In the genomic region with DNA sequence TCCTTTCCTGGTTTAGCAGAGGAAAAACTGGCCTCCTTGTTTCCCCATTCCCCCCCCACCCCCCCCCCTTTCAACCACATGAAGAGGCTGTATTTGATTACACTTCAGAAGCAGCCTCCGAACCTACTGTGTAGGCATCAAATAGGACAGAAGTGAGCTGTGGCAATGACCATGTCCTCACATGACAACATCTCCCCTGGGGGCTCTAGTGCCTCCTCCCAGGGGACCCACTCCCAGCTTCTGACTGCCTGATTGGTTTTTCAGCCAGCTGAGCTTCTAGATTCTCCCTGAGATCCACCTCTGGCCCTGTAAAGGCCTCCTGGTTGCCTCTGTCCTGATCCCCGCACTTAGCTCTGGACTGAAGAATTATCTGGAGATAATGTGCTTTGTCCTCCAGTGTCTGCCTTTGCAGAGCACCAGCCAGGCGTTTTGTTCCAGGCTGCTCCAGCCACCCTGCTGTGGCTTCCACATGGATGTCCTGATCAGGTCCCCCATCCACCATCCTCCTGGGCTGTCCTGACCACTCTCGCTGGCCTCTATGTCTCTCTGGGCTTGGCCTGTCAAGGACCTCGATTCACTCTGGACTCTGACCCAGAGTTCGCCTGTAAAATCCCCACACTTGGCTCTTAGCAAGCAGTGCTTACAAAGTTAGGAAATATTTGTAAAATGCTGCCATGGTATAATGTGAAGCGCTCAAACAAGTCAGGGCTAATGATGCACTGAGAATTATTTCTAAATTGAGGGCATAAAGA, we compare ENCODE assay signal across 14 cellular contexts. TPM values are rescaled to one million over a fixed set of nuclear protein-coding genes. Genes with fewer than 3 reads are reported as not detected.
DNase-seq lines count a peak whose midpoint lies in the region; ATAC-seq, FAIRE-seq and TF ChIP-seq lines count a peak whose summit lies in the region.
"Had no signal": no experiment of that assay in that cellular context is flagged by ENCODE, and none has a peak within 500 bp of the region (broad histone marks: within the 10 kb centered on the region; RNA-seq: fewer than 3 reads in every experiment).

No MANE protein-coding gene starts in this region.

- no peak overlapping the region for H3K9ac ChIP-seq in astrocyte (ENCODE audit: low read length)
- H3K9ac ChIP-seq: SK-N-SH had no signal

- H4K20me1 ChIP-seq in astrocyte (ENCODE audit: insufficient read depth, low read length), result no peaks in the 10 kb centered on the region

- TF ChIP-seq CTCF in astrocyte (IDR thresholded peaks at IDR 0.05; ENCODE audit: insufficient read depth, low read depth, low read length) (no peak), lower lobe of right lung (IDR thresholded peaks at IDR 0.05) (no peak), vagina (IDR thresholded peaks at IDR 0.05) (no peak)

- H3K9me3 Mint-ChIP-seq in stimulated activated naive CD8-positive, alpha-beta T cell treated with anti-CD3 and anti-CD28 coated beads, Interleukin-15, Interleukin-2, amounts not matched to agents 100 ng/mL and 50 ng/mL, for 24 hours, result no peaks in the 10 kb centered on the region
- H3K9me3 Mint-ChIP-seq in astrocyte (ENCODE audit: unreplicated experiment), result peaks cover 7% of the 10 kb centered on the region
- H3K9me3 Mint-ChIP-seq: natural killer cell treated with Interleukin-12 subunit alpha and Interleukin-12 subunit beta and Interleukin-15 and Interleukin-18, amount 100 ng/mL, for 72 hours; stimulated activated effector memory CD8-positive, alpha-beta T cell treated with anti-CD3 and anti-CD28 coated beads, Interleukin-12 subunit alpha, Interleukin-12 subunit beta, amount 100 ng/mL, for 72 hours had no signal

- H3K36me3 ChIP-seq in astrocyte (ENCODE audit: insufficient read depth, low read length) (peaks cover 5% of the 10 kb centered on the region), lower lobe of right lung (no peaks in the 10 kb centered on the region), vagina (no peaks in the 10 kb centered on the region)

- no peak for ATAC-seq in stimulated activated naive CD8-positive, alpha-beta T cell treated with anti-CD3 and anti-CD28 coated beads, Interleukin-15, Interleukin-2, amounts not matched to agents 100 U/mL and 50 U/mL, for 24 hours
- ATAC-seq in lower lobe of right lung (no peak), HG02840 (IDR thresholded peaks at IDR 0.05; ENCODE audit: low FRiP score, unreplicated experiment) (no peak)
- ATAC-seq: natural killer cell treated with Interleukin-12 subunit alpha and Interleukin-12 subunit beta and Interleukin-15 and Interleukin-18, amount 100 ng/mL, for 72 hours; stimulated activated effector memory CD8-positive, alpha-beta T cell treated with anti-CD3 and anti-CD28 coated beads, Interleukin-12 subunit alpha, Interleukin-12 subunit beta, amount 100 ng/mL, for 72 hours had no signal

- no peaks in the 10 kb centered on the region for H3K79me2 ChIP-seq in astrocyte (ENCODE audit: insufficient read depth, low read length)

- no peak overlapping the region for H3K4me3 Mint-ChIP-seq in stimulated activated naive CD8-positive, alpha-beta T cell treated with anti-CD3 and anti-CD28 coated beads, Interleukin-15, Interleukin-2, amounts not matched to agents 100 ng/mL and 50 ng/mL, for 24 hours
- no peak overlapping the region for H3K4me3 Mint-ChIP-seq in astrocyte (ENCODE audit: unreplicated experiment)
- H3K4me3 Mint-ChIP-seq: activated naive CD8-positive, alpha-beta T cell treated with anti-CD3 and anti-CD28 coated beads, Interleukin-2, amount 10 ng/mL, durations not matched to agents 7 days and 5 days; natural killer cell treated with Interleukin-12 subunit alpha and Interleukin-12 subunit beta and Interleukin-15 and Interleukin-18, amount 100 ng/mL, for 72 hours; stimulated activated effector memory CD8-positive, alpha-beta T cell treated with anti-CD3 and anti-CD28 coated beads, Interleukin-12 subunit alpha, Interleukin-12 subunit beta, amount 100 ng/mL, for 72 hours had no signal

- peaks cover 71% of the 10 kb centered on the region for H3K36me3 Mint-ChIP-seq in stimulated activated naive CD8-positive, alpha-beta T cell treated with anti-CD3 and anti-CD28 coated beads, Interleukin-15, Interleukin-2, amounts not matched to agents 100 ng/mL and 50 ng/mL, for 24 hours (ENCODE audit: low read depth)
- peaks cover 16% of the 10 kb centered on the region for H3K36me3 Mint-ChIP-seq in astrocyte (ENCODE audit: low read depth, unreplicated experiment)

- peaks cover 29% of the 10 kb centered on the region for H3K4me1 Mint-ChIP-seq in stimulated activated naive CD8-positive, alpha-beta T cell treated with anti-CD3 and anti-CD28 coated beads, Interleukin-15, Interleukin-2, amounts not matched to agents 100 ng/mL and 50 ng/mL, for 24 hours (ENCODE audit: low read depth)
- H3K4me1 Mint-ChIP-seq in astrocyte (ENCODE audit: low read depth, unreplicated experiment), result peaks cover 16% of the 10 kb centered on the region
- H3K4me1 Mint-ChIP-seq: stimulated activated effector memory CD8-positive, alpha-beta T cell treated with anti-CD3 and anti-CD28 coated beads, Interleukin-12 subunit alpha, Interleukin-12 subunit beta, amount 100 ng/mL, for 72 hours had no signal

- H3K27ac ChIP-seq in astrocyte (ENCODE audit: low read depth, low read length) (peak overlapping the region; percentile 17), lower lobe of right lung (peak overlapping the region; percentile 36), vagina (peak overlapping the region; percentile 75)

- no peak for DNase-seq in stimulated activated naive CD8-positive, alpha-beta T cell treated with anti-CD3 and anti-CD28 coated beads, Interleukin-15, Interleukin-2, amounts not matched to agents 100 U/mL and 50 U/mL, for 24 hours
- DNase-seq in astrocyte (ENCODE audit: low read depth), result no peak
- DNase-seq in lower lobe of right lung, result no peak
- DNase-seq in vagina (ENCODE audit: extremely low spot score in 2 of 2), result no peak
- DNase-seq in stimulated activated naive CD4-positive, alpha-beta T cell (lab: John Stamatoyannopoulos, UW), result no peak
- no peak for DNase-seq in epidermal melanocyte (ENCODE audit: insufficient read length, low spot score)
- DNase-seq: activated naive CD8-positive, alpha-beta T cell treated with anti-CD3 and anti-CD28 coated beads, Interleukin-2, amount 10 ng/mL, durations not matched to agents 7 days and 5 days; effector CD8-positive, alpha-beta T cell; NCI-H446; SK-N-SH had no signal

- peak overlapping the region; percentile 41 for H3K27ac Mint-ChIP-seq in stimulated activated naive CD8-positive, alpha-beta T cell treated with anti-CD3 and anti-CD28 coated beads, Interleukin-15, Interleukin-2, amounts not matched to agents 100 ng/mL and 50 ng/mL, for 24 hours
- H3K27ac Mint-ChIP-seq in astrocyte (ENCODE audit: unreplicated experiment), result no peak overlapping the region
- H3K27ac Mint-ChIP-seq: activated naive CD8-positive, alpha-beta T cell treated with anti-CD3 and anti-CD28 coated beads, Interleukin-2, amount 10 ng/mL, durations not matched to agents 7 days and 5 days; stimulated activated effector memory CD8-positive, alpha-beta T cell treated with anti-CD3 and anti-CD28 coated beads, Interleukin-12 subunit alpha, Interleukin-12 subunit beta, amount 100 ng/mL, for 72 hours had no signal

- H3K27me3 ChIP-seq in astrocyte (ENCODE audit: insufficient read depth, low read length) (no peaks in the 10 kb centered on the region), lower lobe of right lung (ENCODE audit: low read depth) (no peaks in the 10 kb centered on the region), vagina (no peaks in the 10 kb centered on the region)

- FAIRE-seq in astrocyte (lab: Jason Lieb, UNC), result no peak

- peaks cover 15% of the 10 kb centered on the region for H3K4me1 ChIP-seq in astrocyte (ENCODE audit: insufficient read depth, low read length)
- peaks cover 28% of the 10 kb centered on the region for H3K4me1 ChIP-seq in lower lobe of right lung
- peaks cover 34% of the 10 kb centered on the region for H3K4me1 ChIP-seq in vagina

- H2AFZ ChIP-seq in astrocyte (ENCODE audit: low read depth, low read length), result no peak overlapping the region

- H3K9me3 ChIP-seq in astrocyte (ENCODE audit: insufficient read depth, low read depth, low read length) (no peaks in the 10 kb centered on the region), lower lobe of right lung (no peaks in the 10 kb centered on the region), vagina (no peaks in the 10 kb centered on the region)
- H3K9me3 ChIP-seq: SK-N-SH had no signal

- no peak overlapping the region for H3K4me2 ChIP-seq in astrocyte (ENCODE audit: low read length)
- H3K4me2 ChIP-seq: SK-N-SH had no signal

- H3K27me3 Mint-ChIP-seq in stimulated activated naive CD8-positive, alpha-beta T cell treated with anti-CD3 and anti-CD28 coated beads, Interleukin-15, Interleukin-2, amounts not matched to agents 100 ng/mL and 50 ng/mL, for 24 hours, result no peaks in the 10 kb centered on the region
- no peaks in the 10 kb centered on the region for H3K27me3 Mint-ChIP-seq in astrocyte (ENCODE audit: low read depth, unreplicated experiment)
- H3K27me3 Mint-ChIP-seq: activated naive CD8-positive, alpha-beta T cell treated with anti-CD3 and anti-CD28 coated beads, Interleukin-2, amount 10 ng/mL, durations not matched to agents 7 days and 5 days; natural killer cell treated with Interleukin-12 subunit alpha and Interleukin-12 subunit beta and Interleukin-15 and Interleukin-18, amount 100 ng/mL, for 72 hours had no signal

- H3K4me3 ChIP-seq in astrocyte (ENCODE audit: insufficient read depth, low read depth, low read length), result no peak overlapping the region
- H3K4me3 ChIP-seq in lower lobe of right lung, result no peak overlapping the region
- no peak overlapping the region for H3K4me3 ChIP-seq in vagina

- intact Hi-C loops in lower lobe of right lung (cut with DNase I) (no loop called here), vagina (cut with DNase I) (no loop called here)

- no peak for TF ChIP-seq POLR2A in vagina (IDR thresholded peaks at IDR 0.05)

RNA-seq across cellular contexts. Expression of gene TOMM7, which starts 42.4 kb away (rescaled TPM):
- total RNA-seq in astrocyte, result 217 and 229 TPM in 2 replicates
- total RNA-seq in lower lobe of right lung, result 376 TPM
- total RNA-seq in vagina, result 167 TPM

Comparison
In these comparisons a context has a peak if more than half of its experiments do, and no peak if none do; other contexts are left out.
1. H3K27ac ChIP-seq: peak in every context shown above with its lines; median percentile 75 in vagina; 36 in lower lobe of right lung; 17 in astrocyte.